ENCODE assay signal across 1 cellular context in the genomic region with DNA sequence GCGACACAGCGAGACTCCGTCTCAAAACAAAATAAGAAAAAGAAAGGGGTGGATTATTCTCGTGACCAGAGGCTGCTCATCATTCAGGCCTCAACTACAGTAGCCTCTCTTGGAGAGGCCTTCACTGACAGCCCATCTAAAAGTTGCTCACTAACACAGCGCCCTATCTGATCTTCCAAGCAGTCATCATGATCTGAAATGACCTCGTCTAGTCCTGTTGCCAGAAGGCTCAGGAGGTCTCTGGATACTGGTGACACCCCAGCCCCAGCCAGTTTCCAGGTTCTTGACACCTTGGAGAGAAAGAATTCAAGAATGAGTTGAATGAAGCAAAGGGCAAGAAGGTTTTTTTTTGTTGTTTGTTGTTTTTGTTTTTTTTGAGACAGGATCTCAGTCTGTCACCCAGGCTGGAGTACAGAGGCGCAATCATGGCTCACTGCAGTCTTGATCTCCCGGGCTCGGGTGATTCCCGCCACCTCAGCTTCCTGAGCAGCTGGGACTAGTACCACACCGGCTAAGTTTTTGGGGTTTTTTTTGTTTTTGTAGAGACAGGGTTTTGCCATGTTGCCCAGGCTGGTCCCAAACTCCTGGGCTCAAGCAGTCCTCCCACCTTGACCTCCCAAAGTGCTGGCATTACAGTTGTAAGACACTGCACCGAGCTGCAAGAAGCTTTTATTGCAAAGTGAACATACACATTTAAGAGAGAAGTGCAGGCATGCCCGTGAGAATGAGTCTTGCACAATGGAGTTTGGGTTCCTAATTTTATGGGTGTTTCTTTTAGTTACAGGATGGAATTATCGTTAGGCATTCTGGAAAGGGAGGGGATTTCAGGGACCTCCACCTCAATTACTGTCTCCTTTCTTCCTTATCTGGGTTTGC.
A peak's percentile ranks its signal among the peaks of the same experiment; 100 is the strongest.
TF ChIP-seq lines count a peak whose summit lies in the region.

No MANE protein-coding gene starts in this region.

TF ChIP-seq in K562, 482 proteins besides CTCF, POLR2A, EP300 and RAD21 (continued from another document):
- TF ChIP-seq SMARCE1 (IDR thresholded peaks at IDR 0.05) (peak; percentile 32; the same call in 1 of the 2 replicates), CEBPG (CRISPR knock-in tag; IDR thresholded peaks at IDR 0.05) (no peak), CEBPG (tag; conservative IDR thresholded peaks at IDR 0.05 in 1 of 2, IDR thresholded peaks at IDR 0.05 in 1 of 2) (0 out of 4 replicates have a peak, but pooled peaks of 1 of the 2 experiments have one; percentile 18), BRD4 (IDR thresholded peaks at IDR 0.05) (no peak)
